11 cellular contexts compared by ENCODE assay signal in the genomic region with DNA sequence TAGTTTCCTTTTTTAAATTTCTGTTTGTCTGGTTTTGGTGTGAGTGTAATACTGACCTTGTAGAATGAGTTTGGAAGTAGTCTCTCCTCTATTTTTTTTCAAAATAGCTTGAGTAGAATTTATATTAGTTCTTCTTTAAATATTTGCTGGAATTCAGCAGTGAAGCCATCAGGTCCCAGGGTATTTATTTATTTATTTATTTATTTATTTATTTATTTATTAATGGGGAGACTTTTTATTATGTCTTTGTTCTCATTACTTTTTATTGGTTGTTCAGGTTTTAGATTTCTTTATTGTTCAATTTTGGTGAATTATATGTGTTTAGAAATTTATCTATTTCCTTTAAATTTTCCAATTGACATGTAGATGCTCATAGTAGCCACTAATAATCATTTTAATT.
"Had no signal": no experiment of that assay in that cellular context is flagged by ENCODE, and none has a peak within 500 bp of the region (broad histone marks: within the 10 kb centered on the region; RNA-seq: fewer than 3 reads in every experiment).

No MANE protein-coding gene starts in this region.

- ATAC-seq: GM23338, HCT116 had no signal

- H3K36me3 ChIP-seq: HAP-1 had no signal

- H3K27ac ChIP-seq: GM23248 had no signal

- FAIRE-seq: H1, H54 had no signal

- H3K4me1 ChIP-seq: HAP-1 had no signal

- H3K9me3 ChIP-seq: HAP-1 had no signal

- DNase-seq: GM23248, GOT3, H7, H9, HCEC 1CT, HFFc6 had no signal

- H3K4me3 ChIP-seq: GM23248, GM23338, HAP-1 had no signal

- H3K4me2 ChIP-seq: GM23338 had no signal
